19 cellular contexts compared by ENCODE assay signal in the genomic region with DNA sequence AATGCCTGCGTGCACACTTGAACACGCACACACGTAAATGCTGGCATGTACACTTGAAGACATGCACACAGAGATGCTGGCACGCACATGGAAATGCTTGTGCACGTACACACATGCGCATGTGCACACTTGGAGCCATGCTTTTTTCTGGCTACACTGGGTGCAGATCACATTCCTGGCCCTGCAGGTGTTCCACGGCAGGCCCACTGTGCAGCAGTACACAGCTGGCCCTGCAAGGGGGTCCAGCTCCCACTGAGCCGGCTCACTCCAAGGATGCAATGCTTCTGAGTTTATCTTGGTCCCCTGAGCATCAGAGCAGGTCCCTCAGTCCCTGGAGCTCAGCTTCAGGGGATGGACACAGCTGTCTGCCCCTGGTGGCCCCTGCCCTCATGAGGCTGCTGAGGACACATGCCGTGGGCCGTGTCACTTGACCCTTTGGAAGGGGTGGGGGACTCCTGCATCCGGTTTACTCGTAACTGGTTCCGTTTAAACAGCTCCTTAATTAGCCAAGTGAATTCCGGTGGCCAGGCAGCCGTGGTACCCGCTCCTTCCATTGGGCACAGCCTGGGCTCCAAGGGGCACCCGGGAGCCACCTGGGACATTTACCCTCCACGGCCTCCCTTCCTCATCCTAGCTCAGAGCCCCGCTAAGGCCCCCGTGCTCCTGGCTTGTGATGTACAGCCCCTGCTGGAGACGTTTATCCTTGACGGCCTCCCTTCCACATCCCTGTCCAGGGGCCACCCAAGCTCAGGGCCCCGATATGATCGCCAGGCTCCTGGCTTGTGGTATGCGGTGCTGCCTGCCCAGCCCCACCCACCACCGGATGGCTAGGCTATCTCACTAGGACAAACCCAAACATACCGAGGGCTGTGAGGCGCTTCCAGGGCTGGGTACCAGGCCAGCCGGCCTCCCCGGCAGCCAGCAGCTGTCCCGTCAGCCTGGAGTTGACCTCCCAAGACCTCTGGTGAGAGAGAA.
"Had no signal": no experiment of that assay in that cellular context is flagged by ENCODE, and none has a peak within 500 bp of the region (broad histone marks: within the 10 kb centered on the region; RNA-seq: fewer than 3 reads in every experiment).

No MANE protein-coding gene starts in this region.

- H3K36me3 ChIP-seq: esophagus squamous epithelium, pancreas, upper lobe of left lung had no signal

- H3K9me3 ChIP-seq: esophagus squamous epithelium, pancreas, testis, upper lobe of left lung had no signal

- H3K4me1 ChIP-seq: pancreas, testis had no signal

- DNase-seq: activated CD4-positive, alpha-beta memory T cell treated with anti-CD3 and anti-CD28 coated beads, Interleukin-2, amount 10 ng/mL, durations not matched to agents 7 days and 5 days; activated gamma-delta T cell; activated naive CD8-positive, alpha-beta T cell treated with anti-CD3 and anti-CD28 coated beads for 36 hours; activated T-cell treated with anti-CD3 and anti-CD28 coated beads, Interleukin-2, amount 50 U/mL, for 24 hours; amygdala; cortex of kidney; effector CD8-positive, alpha-beta T cell; esophagus squamous epithelium; hypothalamus; retina; stimulated activated naive CD8-positive, alpha-beta T cell treated with anti-CD3 and anti-CD28 coated beads, Interleukin-15, amount 100 ng/mL, for 72 hours; T-helper 1 cell; T1000; testis had no signal

- ATAC-seq: pancreas; SK-N-SH treated with all-trans-retinoic acid at 6 μM for 48 hours; stimulated activated naive CD8-positive, alpha-beta T cell treated with anti-CD3 and anti-CD28 coated beads, Interleukin-15, amount 100 ng/mL, for 72 hours had no signal

- H3K27ac ChIP-seq: esophagus squamous epithelium, pancreas, testis, upper lobe of left lung had no signal

- H3K27me3 ChIP-seq: testis had no signal

- H3K4me3 ChIP-seq: esophagus squamous epithelium, lung, pancreas, smooth muscle cell, testis, upper lobe of left lung had no signal
